Comparison of ENCODE assay signal across 7 cellular contexts in the genomic region with DNA sequence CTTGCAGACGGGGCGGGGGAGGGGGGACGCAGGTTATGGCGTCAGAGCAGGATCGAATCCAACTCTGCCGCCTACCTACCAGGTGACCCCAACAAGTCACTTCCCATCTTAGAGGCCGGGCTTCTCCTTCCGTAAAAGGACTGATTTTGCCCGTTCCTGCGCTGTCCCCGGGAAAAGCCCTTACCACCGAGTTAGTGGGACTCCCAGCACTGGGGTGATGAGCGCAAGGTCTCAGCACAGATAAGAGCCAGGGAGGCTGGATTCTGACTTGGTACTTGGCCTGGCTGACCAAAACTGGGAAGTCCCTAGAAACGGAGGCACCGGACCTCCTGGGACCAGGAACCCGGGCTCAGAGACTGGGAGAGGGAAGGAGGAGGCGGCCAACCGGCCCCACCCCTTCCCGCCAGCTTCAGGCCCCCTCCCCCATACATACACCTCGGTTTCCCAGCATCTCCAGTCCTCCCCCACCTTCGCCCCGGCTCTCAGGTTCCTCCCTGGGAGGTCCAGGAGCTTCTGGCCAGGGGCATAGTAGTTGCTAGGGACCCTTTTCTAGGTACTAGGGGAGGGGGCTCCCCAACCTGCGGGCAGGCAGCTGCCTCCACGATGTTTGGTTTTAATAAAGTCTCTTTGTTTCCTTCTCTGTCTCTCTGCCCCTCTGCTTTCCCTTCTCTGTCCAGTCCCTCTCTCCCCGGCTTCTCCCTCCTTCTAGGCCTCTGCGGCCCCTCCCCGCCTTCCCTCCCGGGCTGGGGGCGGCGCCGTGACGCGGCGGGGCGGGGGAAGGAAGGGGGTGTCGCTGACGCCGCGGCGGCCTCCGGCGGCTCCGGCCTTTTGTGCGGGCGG. TPM values are rescaled to one million over a fixed set of nuclear protein-coding genes. Genes with fewer than 3 reads are reported as not detected.
DNase-seq lines count a peak whose midpoint lies in the region; ATAC-seq and TF ChIP-seq lines count a peak whose summit lies in the region.

Gene GRAMD1A, plus strand, starts transcription at position 826 of the 840 bp plus-strand sequence. CDS start 156 bp downstream, outside the sequence.

- peaks cover 37 to 88% of the 10 kb centered on the region in 2 donors for H3K4me1 ChIP-seq in left lung

- H3K36me3 ChIP-seq in left lung = peaks cover 0 to 13% of the 10 kb centered on the region in 2 donors

- no peaks in the 10 kb centered on the region for H3K9me3 ChIP-seq in left lung

- intact Hi-C loops in left lung (cut with DNase I) = no loop called here

- ATAC-seq in GM18498 (IDR thresholded peaks at IDR 0.05; ENCODE audit: unreplicated experiment) (peak; percentile 65), HG03066 (IDR thresholded peaks at IDR 0.05; ENCODE audit: low read depth, unreplicated experiment) (peak; percentile 48), left lung (peak; percentile 84)

- H3K27ac ChIP-seq in coronary artery = peak within 1 kb of the TSS; percentile 89 to 99
- peak within 1 kb of the TSS; percentile 97 to 99 for H3K27ac ChIP-seq in left lung

- DNase-seq in NCI-H460 (ENCODE audit: extremely low read depth, low read depth) = peak; percentile 65
- DNase-seq in activated CD4-positive, alpha-beta T cell treated with anti-CD3 and anti-CD28 coated beads for 48 hours = peak; percentile 80
- peak; percentile 91 for DNase-seq in coronary artery (ENCODE audit: low spot score)
- peak; percentile 90 to 99 for DNase-seq in left lung
- peak; percentile 63 for DNase-seq in stimulated activated CD4-positive, alpha-beta T cell treated with anti-CD3 and anti-CD28 coated beads, Interleukin-2, amount 100 ng/mL, for 4 hours (ENCODE audit: low read depth)

- H3K27me3 ChIP-seq in left lung = no peaks in the 10 kb centered on the region

- TF ChIP-seq CTCF in coronary artery (IDR thresholded peaks at IDR 0.05) = no peak
- no peak for TF ChIP-seq CTCF in left lung (IDR thresholded peaks at IDR 0.05)

- peak within 1 kb of the TSS; percentile 100 for H3K4me3 ChIP-seq in coronary artery
- H3K4me3 ChIP-seq in left lung = peak within 1 kb of the TSS; percentile 84 to 94

RNA-seq across cellular contexts. Expression of gene GRAMD1A, which starts in this region (rescaled TPM):
- total RNA-seq in NCI-H460 (2014; rRNA removed; shearing (Covaris generic)) = 28.8 and 34.5 TPM in 2 replicates
- polyA plus RNA-seq in NCI-H460 (2014; cell fraction: nucleus; rRNA removed) = 33.0 and 34.1 TPM in 2 replicates
- total RNA-seq in left lung = 100 to 1,000 TPM; 116 to 137 TPM

Comparison
In these comparisons a context has a peak if more than half of its experiments do, and no peak if none do; other contexts are left out.
1. Peak in every context shown above with its lines: DNase-seq, ATAC-seq, H3K4me3 ChIP-seq and H3K27ac ChIP-seq.